ENCODE assay signal across 8 cellular contexts in genomic region chr10:21495686-21496284, GRCh38. TPM values are rescaled to one million over a fixed set of nuclear protein-coding genes. Genes with fewer than 3 reads are reported as not detected.
A peak's percentile ranks its signal among the peaks of the same experiment; 100 is the strongest.
DNase-seq lines count a peak whose midpoint lies in the region; ATAC-seq lines count a peak whose summit lies in the region.

No MANE protein-coding gene starts in this region.

- WGBS in mesodermal cell (ENCODE audit: insufficient coverage in 2 of 2), 2 experiments: 0 to 1% methylated on average over 32 to 43 of the region's 59 CpGs

- H3K9me3 Mint-ChIP-seq in activated CD8-positive, alpha-beta memory T cell treated with anti-CD3 and anti-CD28 coated beads, Interleukin-2, amount 10 ng/mL, durations not matched to agents 7 days and 5 days (ENCODE audit: low read depth): no peaks in the 10 kb centered on the region

- H3K4me3 ChIP-seq in endocrine pancreas (ENCODE audit: control insufficient read depth, insufficient read depth, low read length) (peak overlapping the region; percentile 76), mesodermal cell (ENCODE audit: extremely low read depth, insufficient read depth, low read length, poor library complexity, severe bottlenecking) (peak overlapping the region; percentile 81)

- H3K27me3 Mint-ChIP-seq in activated CD8-positive, alpha-beta memory T cell treated with anti-CD3 and anti-CD28 coated beads, Interleukin-2, amount 10 ng/mL, durations not matched to agents 7 days and 5 days: peaks cover 78% of the 10 kb centered on the region

- H3K4me1 ChIP-seq in endocrine pancreas (ENCODE audit: control insufficient read depth, insufficient read depth, low read length) (no peaks in the 10 kb centered on the region), mesodermal cell (ENCODE audit: control insufficient read depth, insufficient read depth, low read length, poor library complexity, severe bottlenecking) (peaks cover 36% of the 10 kb centered on the region)

- H3K9ac ChIP-seq in endocrine pancreas (ENCODE audit: control insufficient read depth, insufficient read depth, low read length): peak overlapping the region; percentile 90

- H3K4me1 Mint-ChIP-seq in activated CD8-positive, alpha-beta memory T cell treated with anti-CD3 and anti-CD28 coated beads, Interleukin-2, amount 10 ng/mL, durations not matched to agents 7 days and 5 days: peaks cover 24% of the 10 kb centered on the region

- H3K36me3 ChIP-seq in endocrine pancreas (ENCODE audit: control insufficient read depth, insufficient read depth, low read length) (no peaks in the 10 kb centered on the region), mesodermal cell (ENCODE audit: control insufficient read depth, insufficient read depth, low read length) (peaks cover 3% of the 10 kb centered on the region)

- H3K27ac ChIP-seq in mesodermal cell (ENCODE audit: low read depth, low read length, severe bottlenecking): peak overlapping the region; percentile 97

- H3K4me3 Mint-ChIP-seq in activated CD8-positive, alpha-beta memory T cell treated with anti-CD3 and anti-CD28 coated beads, Interleukin-2, amount 10 ng/mL, durations not matched to agents 7 days and 5 days: peak overlapping the region; percentile 74

- CTCF ChIA-PET in activated CD8-positive, alpha-beta memory T cell treated with anti-CD3 and anti-CD28 coated beads, Interleukin-2, amount 10 ng/mL, durations not matched to agents 7 days and 5 days (lab: Charles Lee): interaction anchor here (0.6 to 3.9 kb wide), 37 partner anchors 8 to 885 kb away, joined by 3 to 33 read pairs (median 5); partner anchors contain the start of genes COMMD3, MLLT10 and SKIDA1

- DNase-seq in C1 segment of cervical spinal cord (lab: John Stamatoyannopoulos, UW) (peak; percentile 21 to 92 (median 77)), NCI-H82 (lab: John Stamatoyannopoulos, UW) (peak; percentile 91)
- peak; percentile 87 for DNase-seq in activated CD8-positive, alpha-beta memory T cell treated with anti-CD3 and anti-CD28 coated beads, Interleukin-2, amount 10 ng/mL, durations not matched to agents 7 days and 5 days
- DNase-seq in stimulated activated CD8-positive, alpha-beta memory T cell treated with anti-CD3 and anti-CD28 coated beads, Interleukin-15, amount 100 ng/mL, for 4 hours (ENCODE audit: low read depth in 2 of 2): peak; percentile 70 to 73

- H3K27ac Mint-ChIP-seq in activated CD8-positive, alpha-beta memory T cell treated with anti-CD3 and anti-CD28 coated beads, Interleukin-2, amount 10 ng/mL, durations not matched to agents 7 days and 5 days: peak overlapping the region; percentile 26

- no peaks in the 10 kb centered on the region for H3K9me3 ChIP-seq in endocrine pancreas (ENCODE audit: control insufficient read depth, low read length)
- no peaks in the 10 kb centered on the region for H3K9me3 ChIP-seq in mesodermal cell (ENCODE audit: control insufficient read depth, low read length)

- H3K36me3 Mint-ChIP-seq in activated CD8-positive, alpha-beta memory T cell treated with anti-CD3 and anti-CD28 coated beads, Interleukin-2, amount 10 ng/mL, durations not matched to agents 7 days and 5 days: no peaks in the 10 kb centered on the region

- no peaks in the 10 kb centered on the region for H3K27me3 ChIP-seq in endocrine pancreas (ENCODE audit: control insufficient read depth, insufficient read depth, low read length)

- ATAC-seq in GM19035 (IDR thresholded peaks at IDR 0.05; ENCODE audit: unreplicated experiment): peak; percentile 81
- ATAC-seq in HG03196 (IDR thresholded peaks at IDR 0.05; ENCODE audit: unreplicated experiment): peak; percentile 84
- peak; percentile 82 for ATAC-seq in activated CD8-positive, alpha-beta memory T cell treated with anti-CD3 and anti-CD28 coated beads, Interleukin-2, amount 10 ng/mL, durations not matched to agents 7 days and 5 days

RNA-seq across cellular contexts. Expression of gene SKIDA1, which starts 29.7 kb away (rescaled TPM):
- total RNA-seq in activated CD8-positive, alpha-beta memory T cell treated with anti-CD3 and anti-CD28 coated beads, Interleukin-2, amount 10 ng/mL, durations not matched to agents 7 days and 5 days: under 1 TPM; 0.26 to 0.29 TPM
- 11.4 TPM for polyA plus RNA-seq in mesodermal cell (2013, experiment 1 of 2)
- 10.3 TPM for polyA plus RNA-seq in mesodermal cell (2013, experiment 2 of 2)

RNA-seq across cellular contexts. Expression of gene MLLT10, which starts 38.2 kb away (rescaled TPM):
- total RNA-seq in activated CD8-positive, alpha-beta memory T cell treated with anti-CD3 and anti-CD28 coated beads, Interleukin-2, amount 10 ng/mL, durations not matched to agents 7 days and 5 days: 10 to 100 TPM; 42.2 to 65.2 TPM
- polyA plus RNA-seq in mesodermal cell (2013, experiment 1 of 2): 45.1 TPM
- 40.1 TPM for polyA plus RNA-seq in mesodermal cell (2013, experiment 2 of 2)

Comparison
In these comparisons a context has a peak if more than half of its experiments do, and no peak if none do; other contexts are left out.
1. Peak in every context shown above with its lines: DNase-seq, ATAC-seq, H3K4me3 ChIP-seq and H3K27ac ChIP-seq.